In the genomic region with DNA sequence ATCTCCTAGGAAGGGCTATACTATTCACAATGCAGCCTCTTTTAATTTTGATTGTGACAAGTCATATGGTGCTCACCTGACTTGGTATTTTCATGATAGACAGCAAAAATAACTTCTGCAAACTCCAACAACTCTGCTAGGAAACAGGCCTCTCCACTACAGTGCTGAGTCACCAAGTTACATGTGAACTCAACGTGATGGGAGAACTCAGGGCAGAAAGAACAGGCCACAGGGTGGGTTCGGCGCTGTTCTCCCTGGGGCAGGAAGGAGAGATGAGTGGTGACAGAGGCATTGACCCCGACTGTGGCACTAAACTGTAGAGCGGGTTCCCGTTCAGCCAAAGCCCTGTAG, we compare ENCODE assay signal across 14 cellular contexts.
DNase-seq lines count a peak whose midpoint lies in the region; ATAC-seq, FAIRE-seq and TF ChIP-seq lines count a peak whose summit lies in the region.
"Had no signal": no experiment of that assay in that cellular context is flagged by ENCODE, and none has a peak within 500 bp of the region (broad histone marks: within the 10 kb centered on the region; RNA-seq: fewer than 3 reads in every experiment).

No MANE protein-coding gene starts in this region.

- no peak for DNase-seq in CD8-positive, alpha-beta memory T cell
- peak; percentile 43 for DNase-seq in M059J (ENCODE audit: low read depth)
- peak; percentile 45 to 79 (median 54) for DNase-seq in K562 (ENCODE audit: extremely low read depth in 1 of 4, low spot score in 3 of 4)
- peak; percentile 14 for DNase-seq in midbrain (lab: John Stamatoyannopoulos, UW)
- DNase-seq in naive thymus-derived CD8-positive, alpha-beta T cell = no peak
- DNase-seq in MG63 = no peak
- no peak for DNase-seq in hepatic stellate cell (ENCODE audit: low spot score)
- DNase-seq: effector memory CD8-positive, alpha-beta T cell; foreskin keratinocyte; psoas muscle; stimulated activated CD4-positive, alpha-beta T cell treated with anti-CD3 and anti-CD28 coated beads, Interleukin-2, amount 100 ng/mL, for 48 hours had no signal

- peak; percentile 87 for ATAC-seq in K562
- no peak for ATAC-seq in naive thymus-derived CD8-positive, alpha-beta T cell
- ATAC-seq: foreskin keratinocyte, psoas muscle had no signal

- no TSS peak for BruUV-seq in K562 (replicated peaks; lab: Mats Ljungman, UMichigan)

- peak in 1 of 2 experiments; percentile 20; a peak in 1 of 4 replicates for TF ChIP-seq RAD21 in K562 (CRISPR knock-in tag; conservative IDR thresholded peaks at IDR 0.05 in 1 of 2, IDR thresholded peaks at IDR 0.05 in 1 of 2)

- TF ChIP-seq CTCF in K562 (IDR thresholded peaks at IDR 0.05 in 2 of 3, conservative IDR thresholded peaks at IDR 0.05 in 1 of 3; ENCODE audit: insufficient read depth in 2 of 3, low read depth in 1 of 3, low read length in 3 of 3) = 0 out of 6 replicates have a peak, but pooled peaks of 1 of the 3 experiments have one; percentile 4

- H3K79me2 ChIP-seq in K562 (ENCODE audit: control insufficient read depth, insufficient read depth, low read length) = no peaks in the 10 kb centered on the region

- intact Hi-C loops in K562 (cut with micrococcal nuclease) = loop anchor here (5.0 kb wide), 1 partner anchor 73 kb away; no protein-coding TSS in a partner anchor

- H3K4me1 ChIP-seq in CD8-positive, alpha-beta memory T cell (ENCODE audit: insufficient read depth, low read length) = no peaks in the 10 kb centered on the region
- H3K4me1 ChIP-seq in K562 (replicated peaks in 1 of 2; ENCODE audit: control insufficient read depth in 2 of 2, insufficient read depth in 2 of 2, low read length in 2 of 2) = peaks cover 7 to 28% of the 10 kb centered on the region in 2 experiments
- H3K4me1 ChIP-seq: foreskin keratinocyte, psoas muscle had no signal

- H3K9me1 ChIP-seq in K562 (ENCODE audit: control insufficient read depth, insufficient read depth, low read length) = no peaks in the 10 kb centered on the region

- H3K27me3 Mint-ChIP-seq in CD8-positive, alpha-beta memory T cell = no peaks in the 10 kb centered on the region
- H3K27me3 Mint-ChIP-seq in naive thymus-derived CD8-positive, alpha-beta T cell = no peaks in the 10 kb centered on the region
- H3K27me3 Mint-ChIP-seq: effector memory CD8-positive, alpha-beta T cell had no signal

- TF ChIP-seq EP300 in K562 (IDR thresholded peaks at IDR 0.05; ENCODE audit: low read length) = peak; percentile 41; the same call in 1 of the 2 replicates

- POLR2A ChIA-PET in CD8-positive, alpha-beta memory T cell (lab: Charles Lee) = interaction anchor here (0.6 kb wide), 1 partner anchor 10 kb away, joined by 3 read pairs; no protein-coding TSS in a partner anchor
- POLR2A ChIA-PET in K562 (lab: Yijun Ruan, JAX) = interaction anchor here (1.1 to 1.9 kb wide), 4 partner anchors 11 to 106 kb away, joined by 3 to 9 read pairs (median 6); partner anchors contain the start of gene UCP2
- POLR2A ChIA-PET in naive thymus-derived CD8-positive, alpha-beta T cell (lab: Charles Lee) = no interaction called here

- FAIRE-seq in K562 (lab: Jason Lieb, UNC) = peak; percentile 65
- FAIRE-seq: keratinocyte had no signal

- peak overlapping the region in 3 of 8 donors; percentile 20 to 87 (median 45) for H3K27ac Mint-ChIP-seq in CD8-positive, alpha-beta memory T cell
- peak overlapping the region in 4 of 10 donors; percentile 21 to 87 (median 46) for H3K27ac Mint-ChIP-seq in naive thymus-derived CD8-positive, alpha-beta T cell
- H3K27ac Mint-ChIP-seq: effector memory CD8-positive, alpha-beta T cell had no signal

- peak overlapping the region; percentile 7 to 21; a peak in 1 of 4 replicates for H3K9ac ChIP-seq in K562 (ENCODE audit: insufficient read depth in 1 of 2, low read depth in 2 of 2, low read length in 2 of 2)

- in situ Hi-C loops in K562 (cut with MboI) = loop anchor here (5.0 kb wide), 1 partner anchor 98 kb away; no protein-coding TSS in a partner anchor

- H3K27ac ChIP-seq in CD8-positive, alpha-beta memory T cell (ENCODE audit: low read depth, low read length) = peak overlapping the region; percentile 38
- peak overlapping the region; percentile 48 for H3K27ac ChIP-seq in K562 (ENCODE audit: extremely low read depth, low read depth, low read length)
- H3K27ac ChIP-seq: foreskin keratinocyte, psoas muscle had no signal

- H3K4me1 Mint-ChIP-seq in CD8-positive, alpha-beta memory T cell = no peaks in the 10 kb centered on the region
- H3K4me1 Mint-ChIP-seq in naive thymus-derived CD8-positive, alpha-beta T cell = peaks cover 0 to 1% (median 0%) of the 10 kb centered on the region in 4 donors
- H3K4me1 Mint-ChIP-seq: brain had no signal

- CTCF ChIA-PET in CD8-positive, alpha-beta memory T cell (lab: Charles Lee) = no interaction called here
- CTCF ChIA-PET in K562 (lab: Yijun Ruan, JAX; ENCODE audit: low intra/inter-chr PET ratio) = no interaction called here

- H3K4me2 ChIP-seq in K562 (ENCODE audit: insufficient read depth, low read length) = peak overlapping the region; percentile 62; the same call in 1 of the 2 replicates

- H3K9me3 ChIP-seq in CD8-positive, alpha-beta memory T cell (ENCODE audit: low read length) = no peaks in the 10 kb centered on the region
- H3K9me3 ChIP-seq in K562 (replicated peaks; ENCODE audit: control insufficient read depth, insufficient read depth, low read depth, low read length) = no peaks in the 10 kb centered on the region
- H3K9me3 ChIP-seq in MG63 = no peaks in the 10 kb centered on the region
- H3K9me3 ChIP-seq: psoas muscle had no signal

- H3K9me3 Mint-ChIP-seq in CD8-positive, alpha-beta memory T cell = no peaks in the 10 kb centered on the region
- no peaks in the 10 kb centered on the region for H3K9me3 Mint-ChIP-seq in naive thymus-derived CD8-positive, alpha-beta T cell
- H3K9me3 Mint-ChIP-seq: effector memory CD8-positive, alpha-beta T cell had no signal

- TF ChIP-seq POLR2A in K562 (conservative IDR thresholded peaks at IDR 0.05) = no peak

- H3K4me3 ChIP-seq in CD8-positive, alpha-beta memory T cell (ENCODE audit: low read length) = no peak overlapping the region
- H3K4me3 ChIP-seq in K562 (no peak overlapping the region), MG63 (no peak overlapping the region)
- H3K4me3 ChIP-seq: BLaER1 treated with 17β-estradiol and CSF1 and Interleukin-3, amounts not matched to agents 10 nM and 100 nM; psoas muscle had no signal

- H4K20me1 ChIP-seq in K562 (replicated peaks; ENCODE audit: control insufficient read depth, insufficient read depth, low read length) = no peaks in the 10 kb centered on the region
- H4K20me1 ChIP-seq: BLaER1 treated with 17β-estradiol and CSF1 and Interleukin-3, amounts not matched to agents 10 nM and 100 nM had no signal

- H3K36me3 Mint-ChIP-seq in CD8-positive, alpha-beta memory T cell = peaks cover 28 to 68% (median 35%) of the 10 kb centered on the region in 3 donors
- H3K36me3 Mint-ChIP-seq in naive thymus-derived CD8-positive, alpha-beta T cell = peaks cover 11 to 75% (median 50%) of the 10 kb centered on the region in 3 donors

- no peak overlapping the region for H3K4me3 Mint-ChIP-seq in CD8-positive, alpha-beta memory T cell
- H3K4me3 Mint-ChIP-seq in naive thymus-derived CD8-positive, alpha-beta T cell = no peak overlapping the region
- H3K4me3 Mint-ChIP-seq: brain; effector memory CD8-positive, alpha-beta T cell had no signal

- peak overlapping the region; percentile 52; the same call in 1 of the 2 replicates for H2AFZ ChIP-seq in K562 (ENCODE audit: low read depth, low read length)

- no peaks in the 10 kb centered on the region for H3K27me3 ChIP-seq in CD8-positive, alpha-beta memory T cell (ENCODE audit: insufficient read depth, low read length, poor library complexity, severe bottlenecking)
- H3K27me3 ChIP-seq in K562 (ENCODE audit: control insufficient read depth in 2 of 2, insufficient read depth in 2 of 2, low read length in 2 of 2) (no peaks in the 10 kb centered on the region), MG63 (no peaks in the 10 kb centered on the region)
- H3K27me3 ChIP-seq: BLaER1 treated with 17β-estradiol and CSF1 and Interleukin-3, amounts not matched to agents 10 nM and 100 nM; foreskin keratinocyte had no signal

- WGBS in K562 (ENCODE audit: insufficient coverage, low coverage, missing lambda C conversion rate) = 13% methylated on average over 6 of the region's 6 CpGs

- H3K36me3 ChIP-seq in CD8-positive, alpha-beta memory T cell (ENCODE audit: insufficient read depth, low read length) = peaks cover 18% of the 10 kb centered on the region
- H3K36me3 ChIP-seq in K562 (ENCODE audit: control insufficient read depth, insufficient read depth, low read length) (peaks cover 26% of the 10 kb centered on the region; the same call in 1 of the 3 replicates), MG63 (peaks cover 43% of the 10 kb centered on the region)

TF ChIP-seq in K562, 482 proteins besides CTCF, POLR2A, EP300 and RAD21 (continues in another document):
- TF ChIP-seq RFX7 (CRISPR knock-in tag; IDR thresholded peaks at IDR 0.05) (no peak), PRDM10 (IDR thresholded peaks at IDR 0.05; ENCODE audit: partially characterized antibody) (peak; percentile 16), SMARCE1 (IDR thresholded peaks at IDR 0.05) (0 out of 2 replicates have a peak, but pooled peaks have one; percentile 10), FOXM1 (IDR thresholded peaks at IDR 0.05; ENCODE audit: low read depth) (0 out of 2 replicates have a peak, but pooled peaks have one; percentile 7), FOXM1 (CRISPR knock-in tag; IDR thresholded peaks at IDR 0.05; ENCODE audit: low read depth) (no peak)

Comparison
In these comparisons a context has a peak if more than half of its experiments do, and no peak if none do; other contexts are left out.
1. DNase-seq: peak in M059J (single experiment), K562 (4 of 4) and midbrain (single experiment); none in CD8-positive, alpha-beta memory T cell (0 of 5), naive thymus-derived CD8-positive, alpha-beta T cell (0 of 10), MG63 (single experiment) and hepatic stellate cell (single experiment).